Comparison of ENCODE assay signal across 21 cellular contexts in genomic region chrX:102744307-102744706, GRCh38.
"Had no signal": no experiment of that assay in that cellular context is flagged by ENCODE, and none has a peak within 500 bp of the region (broad histone marks: within the 10 kb centered on the region; RNA-seq: fewer than 3 reads in every experiment).

No MANE protein-coding gene starts in this region.

- H3K27ac ChIP-seq: breast epithelium, left lung, lower lobe of right lung, spleen, thoracic aorta had no signal

- DNase-seq: activated CD4-positive, alpha-beta T cell treated with anti-CD3 and anti-CD28 coated beads for 48 hours; activated CD4-positive, alpha-beta T cell treated with anti-CD3 and anti-CD28 coated beads, Interleukin-2, amount 50 U/mL, for 48 hours; activated CD4-positive, CD25-positive, alpha-beta regulatory T cell; activated CD8-positive, alpha-beta memory T cell treated with anti-CD3 and anti-CD28 coated beads, Interleukin-2, amount 50 U/mL, for 48 hours; activated effector memory CD4-positive, alpha-beta T cell treated with anti-CD3 and anti-CD28 coated beads, Interleukin-2, amount 50 U/mL, for 16 hours; activated naive CD4-positive, alpha-beta T cell treated with anti-CD3 and anti-CD28 coated beads for 36 hours; central memory CD4-positive, alpha-beta T cell; dermis blood vessel endothelial cell; effector CD4-positive, alpha-beta T cell; kidney glomerular epithelial cell; left lung; lower lobe of right lung; mesenchymal stem cell; naive thymus-derived CD8-positive, alpha-beta T cell; spleen; stimulated activated naive CD4-positive, alpha-beta T cell treated with Interleukin-2 at 50 U/mL for 16 hours; T-cell; trophoblast cell had no signal

- ATAC-seq: left lung; lower lobe of right lung; naive thymus-derived CD8-positive, alpha-beta T cell; T-cell had no signal

- H3K36me3 Mint-ChIP-seq: T-cell had no signal

- H3K27ac Mint-ChIP-seq: activated naive CD4-positive, alpha-beta T cell treated with anti-CD3 and anti-CD28 coated beads for 36 hours; naive thymus-derived CD8-positive, alpha-beta T cell; T-cell; T-helper 2 cell treated with Interferon-gamma antibody and Interleukin-4, amounts not matched to agents 5 μg/mL and 100 μg/mL, for 36 hours had no signal

- H3K27me3 Mint-ChIP-seq: naive thymus-derived CD8-positive, alpha-beta T cell had no signal

- H3K27me3 ChIP-seq: left lung had no signal

- H3K9me3 ChIP-seq: breast epithelium, left lung, lower lobe of right lung, spleen, thoracic aorta had no signal

- H3K9me3 Mint-ChIP-seq: activated naive CD4-positive, alpha-beta T cell treated with anti-CD3 and anti-CD28 coated beads for 36 hours; naive thymus-derived CD8-positive, alpha-beta T cell; T-cell; T-helper 2 cell treated with Interferon-gamma antibody and Interleukin-4, amounts not matched to agents 5 μg/mL and 100 μg/mL, for 36 hours had no signal
